In the genomic region with DNA sequence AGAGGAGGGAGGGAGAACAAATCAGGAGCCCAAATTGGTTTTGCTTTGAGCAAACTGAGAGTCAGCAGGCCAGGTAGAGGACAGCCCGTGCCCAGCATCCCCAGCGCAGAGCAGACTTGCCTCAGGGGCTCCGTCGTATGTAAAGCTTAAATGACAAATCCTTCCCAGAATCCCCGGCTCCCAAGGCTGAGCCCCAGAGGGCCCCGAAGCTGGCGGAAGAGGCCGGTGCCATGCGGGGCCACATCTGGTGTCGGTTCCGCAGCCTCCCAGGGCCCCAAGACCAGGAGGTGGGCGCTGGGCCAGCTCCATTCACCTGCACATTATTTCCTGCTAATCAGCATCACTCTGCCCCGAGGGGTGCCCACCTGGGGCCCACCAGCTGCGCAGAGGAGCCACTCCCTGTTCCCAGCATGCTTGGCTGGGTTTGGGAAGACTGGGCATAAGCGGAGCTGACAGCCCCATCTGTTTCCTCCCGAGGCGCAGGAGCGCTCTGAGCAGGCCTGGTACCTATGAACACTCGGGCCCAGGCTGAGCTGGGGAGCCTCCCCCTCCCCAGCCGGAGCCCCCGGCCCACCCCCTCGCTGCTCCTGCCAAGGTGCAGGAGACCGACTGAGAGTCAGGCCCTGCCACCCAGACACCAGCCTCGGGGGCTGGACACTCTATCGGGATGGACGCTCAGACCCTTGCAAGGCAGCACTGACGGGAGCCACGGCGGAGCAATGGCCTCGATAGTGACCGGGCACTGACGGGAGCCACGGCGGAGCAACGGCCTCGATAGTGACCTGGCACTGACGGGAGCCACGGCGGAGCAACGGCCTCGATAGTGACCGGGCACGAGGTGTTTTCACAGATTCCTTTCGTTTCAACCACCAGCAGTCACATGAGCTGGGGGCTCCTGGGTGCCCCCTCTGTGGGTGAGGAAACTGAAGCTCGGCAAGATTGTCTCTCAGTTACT, we compare ENCODE assay signal across 19 cellular contexts.
DNase-seq lines count a peak whose midpoint lies in the region; ATAC-seq and TF ChIP-seq lines count a peak whose summit lies in the region.
"Had no signal": no experiment of that assay in that cellular context is flagged by ENCODE, and none has a peak within 500 bp of the region (broad histone marks: within the 10 kb centered on the region; RNA-seq: fewer than 3 reads in every experiment).

No MANE protein-coding gene starts in this region.

- TF ChIP-seq CTCF in heart left ventricle (IDR thresholded peaks at IDR 0.05), result no peak

- no peak for TF ChIP-seq POLR2A in heart left ventricle (IDR thresholded peaks at IDR 0.05)

- H3K27ac ChIP-seq in heart left ventricle, result no peak overlapping the region

- no peak overlapping the region for H3K4me3 ChIP-seq in heart left ventricle

- H3K4me1 ChIP-seq in heart left ventricle, result no peaks in the 10 kb centered on the region
- H3K4me1 ChIP-seq: BE2C, Caco-2 had no signal

- DNase-seq in Right ventricle myocardium inferior (ENCODE audit: missing footprints) (peak; percentile 56), heart left ventricle (no peak), NCI-H2171 treated with DMSO at 0.1 percent for 48 hours (lab: John Stamatoyannopoulos, UW) (peak; percentile 100), cerebellum (ENCODE audit: low spot score) (peak; percentile 81), retina (peak; percentile 76), NCI-H187 treated with DMSO at 0.1 percent for 48 hours (lab: John Stamatoyannopoulos, UW) (no peak)
- no peak for DNase-seq in activated CD8-positive, alpha-beta memory T cell treated with anti-CD3 and anti-CD28 coated beads, Interleukin-2, amount 50 U/mL, for 4 hours
- DNase-seq: BE2C; Caco-2; CD4-positive, CD25-positive, alpha-beta regulatory T cell; H7; HFFc6; KG1; NCI-H2029; NCI-H526; OCI-M1; SHP77 treated with DMSO at 0.1 percent for 48 hours; SK-N-SH had no signal

- peaks cover 0 to 54% (median 5%) of the 10 kb centered on the region in 9 donors for H3K27me3 ChIP-seq in heart left ventricle
- H3K27me3 ChIP-seq: BE2C had no signal

- intact Hi-C loops in Right ventricle myocardium inferior (cut with DNase I), result no loop called here
- intact Hi-C loops in heart left ventricle (cut with DNase I), result no loop called here

- H3K36me3 ChIP-seq in heart left ventricle, result no peaks in the 10 kb centered on the region
- H3K36me3 ChIP-seq: BE2C had no signal

- H3K9me3 ChIP-seq in heart left ventricle, result no peaks in the 10 kb centered on the region
- H3K9me3 ChIP-seq: BE2C, Caco-2, SK-N-SH had no signal

- WGBS in heart left ventricle, 4 donors, result 85 to 90% (median 87%) methylated on average over 32 to 45 of the region's 45 CpGs

- no peak for ATAC-seq in Right ventricle myocardium inferior
- no peak for ATAC-seq in heart left ventricle
- no peak for ATAC-seq in GM21786 (IDR thresholded peaks at IDR 0.05; ENCODE audit: unreplicated experiment)

Comparison
In these comparisons a context has a peak if more than half of its experiments do, and no peak if none do; other contexts are left out.
1. DNase-seq: peak in Right ventricle myocardium inferior (single experiment), NCI-H2171 treated with DMSO at 0.1 percent for 48 hours (single experiment), cerebellum (single experiment) and retina (single experiment); none in heart left ventricle (0 of 5), activated CD8-positive, alpha-beta memory T cell treated with anti-CD3 and anti-CD28 coated beads, Interleukin-2, amount 50 U/mL, for 4 hours (single experiment) and NCI-H187 treated with DMSO at 0.1 percent for 48 hours (single experiment).